Comparison of ENCODE assay signal across 8 cellular contexts in genomic region chr15:70584838-70585706, GRCh38.
DNase-seq lines count a peak whose midpoint lies in the region; ATAC-seq and TF ChIP-seq lines count a peak whose summit lies in the region.

No MANE protein-coding gene starts in this region.

- H3K36me3 Mint-ChIP-seq in nephron (ENCODE audit: low read depth): no peaks in the 10 kb centered on the region

- no peaks in the 10 kb centered on the region for H3K36me3 ChIP-seq in upper lobe of right lung

- H3K27ac Mint-ChIP-seq in nephron: no peak overlapping the region

- H3K4me3 Mint-ChIP-seq in nephron: peak overlapping the region; percentile 52 to 67 (median 55)

- intact Hi-C loops in upper lobe of right lung (cut with DNase I): no loop called here

- peaks cover 4% of the 10 kb centered on the region for H3K4me1 ChIP-seq in upper lobe of right lung

- peaks cover 15% of the 10 kb centered on the region for H3K27me3 ChIP-seq in upper lobe of right lung

- H3K4me1 Mint-ChIP-seq in nephron: peaks cover 11% of the 10 kb centered on the region

- H3K27ac ChIP-seq in upper lobe of right lung: no peak overlapping the region

- ATAC-seq in upper lobe of right lung (peak; percentile 56), omental fat pad (ENCODE audit: low FRiP score) (no peak), HG02973 (IDR thresholded peaks at IDR 0.05; ENCODE audit: unreplicated experiment) (no peak)

- TF ChIP-seq CTCF in GM20000 (IDR thresholded peaks at IDR 0.05; ENCODE audit: extremely low read depth, missing control alignments) (no peak), nephron (IDR thresholded peaks at IDR 0.05; ENCODE audit: unreplicated experiment in 3 of 3) (peak in 2 of 3 experiments; percentile 44 to 71), upper lobe of right lung (IDR thresholded peaks at IDR 0.05) (peak; percentile 36), omental fat pad (IDR thresholded peaks at IDR 0.05) (no peak)

- peaks cover 7% of the 10 kb centered on the region for H3K9me3 Mint-ChIP-seq in nephron

- peaks cover 20% of the 10 kb centered on the region for H3K27me3 Mint-ChIP-seq in nephron (ENCODE audit: low read depth)

- H3K4me3 ChIP-seq in upper lobe of right lung: no peak overlapping the region

- peak; percentile 55 for DNase-seq in GM20000 (ENCODE audit: low spot score)
- DNase-seq in T-helper 2 cell: peak in 3 of 5 experiments; percentile 8 to 16 (median 9)
- DNase-seq in dermis blood vessel endothelial cell: peak; percentile 31
- DNase-seq in upper lobe of right lung: no peak
- DNase-seq in NCI-H1105 treated with DMSO at 0.1 percent for 48 hours (lab: John Stamatoyannopoulos, UW): no peak
- no peak for DNase-seq in omental fat pad (ENCODE audit: low spot score)

- no peaks in the 10 kb centered on the region for H3K9me3 ChIP-seq in upper lobe of right lung

Comparison
In these comparisons a context has a peak if more than half of its experiments do, and no peak if none do; other contexts are left out.
1. DNase-seq: peak in GM20000 (single experiment), T-helper 2 cell (3 of 5) and dermis blood vessel endothelial cell (single experiment); none in upper lobe of right lung (single experiment), NCI-H1105 treated with DMSO at 0.1 percent for 48 hours (single experiment) and omental fat pad (single experiment).
2. CTCF ChIP-seq: peak in nephron (2 of 3) and upper lobe of right lung (single experiment); none in GM20000 (single experiment) and omental fat pad (0 of 3).